Comparison of ENCODE assay signal across 11 cellular contexts in the genomic region with DNA sequence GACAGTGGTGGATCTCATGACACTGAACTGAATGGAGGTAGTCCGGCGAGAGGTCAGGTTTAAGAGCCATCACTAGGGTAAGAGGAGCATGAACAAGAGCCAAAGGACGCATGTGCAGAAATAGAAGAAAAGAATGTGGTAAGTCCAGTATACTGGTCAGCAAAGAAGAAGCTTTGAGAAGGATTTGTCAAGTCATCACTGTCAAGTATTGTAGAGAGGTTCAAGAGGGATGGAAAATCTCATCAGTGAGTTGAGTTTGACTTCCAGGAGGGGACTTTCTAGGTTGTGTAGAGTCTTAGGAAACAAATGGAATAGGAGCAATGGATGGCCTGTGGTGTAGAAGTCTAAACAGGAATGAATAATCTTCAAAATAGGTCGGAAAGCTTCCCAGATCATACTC.
"Had no signal": no experiment of that assay in that cellular context is flagged by ENCODE, and none has a peak within 500 bp of the region (broad histone marks: within the 10 kb centered on the region; RNA-seq: fewer than 3 reads in every experiment).

No MANE protein-coding gene starts in this region.

- H3K9ac ChIP-seq: GM23248 had no signal

- FAIRE-seq: H1, H54 had no signal

- H2AFZ ChIP-seq: GM23248, GM23338 had no signal

- H3K4me1 ChIP-seq: HAP-1 had no signal

- H3K9me3 Mint-ChIP-seq: GM23338, H9 had no signal

- H3K4me1 Mint-ChIP-seq: GM23338 had no signal

- H3K4me2 ChIP-seq: GM23338 had no signal

- H3K4me3 Mint-ChIP-seq: GM23338, H9, HFFc6 had no signal

- ATAC-seq: GM23338, HCT116 had no signal

- H3K4me3 ChIP-seq: GM23248, GM23338, HAP-1 had no signal

- H3K9me3 ChIP-seq: HAP-1 had no signal

- H3K36me3 ChIP-seq: HAP-1 had no signal

- H3K27ac ChIP-seq: GM23248 had no signal

- H3K27ac Mint-ChIP-seq: GM23338, H9, HFFc6 had no signal

- DNase-seq: GM23248, GOT3, H7, H9, HCEC 1CT, HFFc6 had no signal
